9 cellular contexts compared by ENCODE assay signal in the genomic region with DNA sequence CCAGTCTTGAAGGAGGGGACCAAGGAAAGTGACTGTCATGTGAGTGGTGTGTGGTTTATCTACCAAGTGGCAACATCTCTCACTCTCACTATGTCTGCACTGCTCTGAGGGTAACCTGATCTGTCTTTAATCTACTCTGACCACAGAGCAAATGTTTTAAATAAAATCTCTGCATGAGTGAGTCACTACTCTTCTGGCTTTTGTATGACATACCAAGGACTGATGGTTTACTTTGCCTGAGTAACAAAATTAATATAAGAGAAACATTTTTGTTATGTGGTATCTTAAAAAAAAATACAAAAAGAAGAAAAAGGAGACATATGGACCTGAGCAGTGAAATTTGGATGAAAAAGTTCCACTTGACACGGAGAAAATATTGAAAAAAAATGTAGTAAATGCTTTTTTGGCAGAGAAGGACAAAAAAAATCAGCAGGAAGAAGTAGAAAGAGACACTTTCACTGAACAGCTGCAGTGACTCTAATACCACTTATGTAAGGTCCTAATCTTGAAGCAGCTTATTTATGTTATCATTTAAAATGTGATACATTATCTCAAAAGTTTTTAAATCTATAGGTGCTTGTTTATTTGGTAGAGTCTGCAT.
A peak's percentile ranks its signal among the peaks of the same experiment; 100 is the strongest.
DNase-seq lines count a peak whose midpoint lies in the region; ATAC-seq and TF ChIP-seq lines count a peak whose summit lies in the region.
"Had no signal": no experiment of that assay in that cellular context is flagged by ENCODE, and none has a peak within 500 bp of the region (broad histone marks: within the 10 kb centered on the region; RNA-seq: fewer than 3 reads in every experiment).

No MANE protein-coding gene starts in this region.

- H3K4me3 ChIP-seq in BJ (ENCODE audit: low read depth, low read length) (no peak overlapping the region), Karpas-422 (ENCODE audit: low read length) (peak overlapping the region; percentile 50), mesodermal cell (ENCODE audit: extremely low read depth, insufficient read depth, low read length, poor library complexity, severe bottlenecking) (no peak overlapping the region)

- DNase-seq in BJ (ENCODE audit: low read depth) (peak; percentile 75), Karpas-422 (peak; percentile 94), brain pericyte (ENCODE audit: low read depth, low spot score) (peak; percentile 34), SHP77 (lab: John Stamatoyannopoulos, UW) (no peak), midbrain (lab: John Stamatoyannopoulos, UW) (no peak), HT-29 (ENCODE audit: low spot score) (no peak)
- DNase-seq: naive B cell had no signal

- H3K9ac ChIP-seq in Karpas-422 (ENCODE audit: low read length) = peak overlapping the region; percentile 63

- no peaks in the 10 kb centered on the region for H3K36me3 ChIP-seq in BJ (ENCODE audit: control insufficient read depth, insufficient read depth, low read length)
- peaks cover 3% of the 10 kb centered on the region; the same call in 1 of the 2 replicates for H3K36me3 ChIP-seq in Karpas-422 (ENCODE audit: insufficient read depth, low read length)
- H3K36me3 ChIP-seq in mesodermal cell (ENCODE audit: control insufficient read depth, insufficient read depth, low read length) = no peaks in the 10 kb centered on the region

- WGBS in mesodermal cell (ENCODE audit: insufficient coverage in 2 of 2), 2 experiments = 83 to 90% methylated on average over 1 of the region's 1 CpG

- no peaks in the 10 kb centered on the region for H3K27me3 ChIP-seq in BJ (ENCODE audit: control insufficient read depth, insufficient read depth, low read length)
- no peaks in the 10 kb centered on the region for H3K27me3 ChIP-seq in Karpas-422 (ENCODE audit: low read length)

- peak overlapping the region; percentile 82; the same call in 1 of the 2 replicates for H2AFZ ChIP-seq in Karpas-422 (ENCODE audit: low read length)

- TF ChIP-seq CTCF in BJ (IDR thresholded peaks at IDR 0.05; ENCODE audit: insufficient read depth, low read depth, low read length) = no peak

- peak overlapping the region; percentile 81 for H3K4me2 ChIP-seq in Karpas-422 (ENCODE audit: low read depth, low read length, poor library complexity, severe bottlenecking)

- H3K4me1 ChIP-seq in Karpas-422 (ENCODE audit: low read length) (peaks cover 48% of the 10 kb centered on the region), mesodermal cell (ENCODE audit: control insufficient read depth, insufficient read depth, low read length, poor library complexity, severe bottlenecking) (no peaks in the 10 kb centered on the region)

- POLR2A ChIA-PET in BJ (lab: Charles Lee) = no interaction called here

- H3K79me2 ChIP-seq in Karpas-422 (ENCODE audit: low read length) = no peaks in the 10 kb centered on the region

- H4K20me1 ChIP-seq in Karpas-422 (ENCODE audit: insufficient read depth, low read depth, low read length) = no peaks in the 10 kb centered on the region

- CTCF ChIA-PET in BJ (lab: Yijun Ruan, JAX) = interaction anchor here (0.7 to 1.1 kb wide), 2 partner anchors 46 to 68 kb away, joined by 3 to 4 read pairs; no protein-coding TSS in a partner anchor

- peak overlapping the region; percentile 99 for H3K27ac ChIP-seq in Karpas-422 (ENCODE audit: low read length)
- peak overlapping the region; percentile 19 for H3K27ac ChIP-seq in mesodermal cell (ENCODE audit: low read depth, low read length, severe bottlenecking)

- ATAC-seq in GM21723 (IDR thresholded peaks at IDR 0.05; ENCODE audit: unreplicated experiment) = no peak

- H3K9me3 ChIP-seq in Karpas-422 (ENCODE audit: low read length) (no peaks in the 10 kb centered on the region), mesodermal cell (ENCODE audit: control insufficient read depth, low read length) (peaks cover 6% of the 10 kb centered on the region)

- H3K9me2 ChIP-seq in Karpas-422 (replicated peaks; ENCODE audit: insufficient read depth, low read length) = no peaks in the 10 kb centered on the region

Comparison
In these comparisons a context has a peak if more than half of its experiments do, and no peak if none do; other contexts are left out.
1. DNase-seq: peak in BJ (single experiment), Karpas-422 (single experiment) and brain pericyte (single experiment); none in SHP77 (0 of 2), midbrain (single experiment) and HT-29 (single experiment).